In genomic region chr20:46810442-46811327, GRCh38 we compare ENCODE assay signal across 1 cellular context.
TF ChIP-seq lines count a peak whose summit lies in the region.

No MANE protein-coding gene starts in this region.

TF ChIP-seq in GM23338, 12 proteins besides CTCF, POLR2A, EP300 and RAD21 (continued from another document):
- TF ChIP-seq POLR2AphosphoS5 (IDR thresholded peaks at IDR 0.05; ENCODE audit: low read depth): no peak
TF ChIP-seq in GM23338: peak in this region for 1.
